ENCODE assay signal across 1 cellular context in genomic region chr2:37324536-37324785, GRCh38.
TF ChIP-seq lines count a peak whose summit lies in the region.

No MANE protein-coding gene starts in this region.

TF ChIP-seq in HepG2, 621 proteins besides CTCF, POLR2A, EP300 and RAD21 (continued from another document and continues in another):
- TF ChIP-seq GATAD1 (CRISPR knock-in tag; IDR thresholded peaks at IDR 0.05) (no peak), FOXA1 (IDR thresholded peaks at IDR 0.05) (no peak), FOXA1 (CRISPR knock-in tag; IDR thresholded peaks at IDR 0.05) (no peak), SCMH1 (CRISPR knock-in tag; IDR thresholded peaks at IDR 0.05; ENCODE audit: borderline replicate concordance) (no peak), RARG (CRISPR knock-in tag; IDR thresholded peaks at IDR 0.05; ENCODE audit: low read depth) (no peak), E2F5 (CRISPR knock-in tag; conservative IDR thresholded peaks at IDR 0.05) (no peak), GLI4 (CRISPR knock-in tag; IDR thresholded peaks at IDR 0.05; ENCODE audit: borderline replicate concordance) (no peak), PHB2 (IDR thresholded peaks at IDR 0.05; ENCODE audit: partially characterized antibody) (no peak), PLSCR1 (CRISPR knock-in tag; IDR thresholded peaks at IDR 0.05; ENCODE audit: borderline replicate concordance) (no peak), BCL3 (CRISPR knock-in tag; IDR thresholded peaks at IDR 0.05) (no peak), BRCA1 (CRISPR knock-in tag; IDR thresholded peaks at IDR 0.05) (no peak), U2AF1 (optimal IDR thresholded peaks at IDR 0.05; ENCODE audit: low read depth, low read length) (no peak), NFIB (CRISPR knock-in tag; IDR thresholded peaks at IDR 0.05; ENCODE audit: borderline replicate concordance) (no peak), FOXK2 (IDR thresholded peaks at IDR 0.05) (no peak), PHF5A (CRISPR knock-in tag; IDR thresholded peaks at IDR 0.05; ENCODE audit: low read depth, unreplicated experiment) (no peak), ZNF34 (CRISPR knock-in tag; IDR thresholded peaks at IDR 0.05; ENCODE audit: borderline replicate concordance) (no peak), ZSCAN12 (CRISPR knock-in tag; IDR thresholded peaks at IDR 0.05) (no peak), FOSL1 (CRISPR knock-in tag; IDR thresholded peaks at IDR 0.05; ENCODE audit: borderline replicate concordance) (no peak), RFX3 (CRISPR knock-in tag; IDR thresholded peaks at IDR 0.05) (no peak), IRX3 (CRISPR knock-in tag; IDR thresholded peaks at IDR 0.05; ENCODE audit: borderline replicate concordance, low read depth) (no peak), TBX3 (IDR thresholded peaks at IDR 0.05; ENCODE audit: borderline replicate concordance) (no peak), RNF219 (CRISPR knock-in tag; IDR thresholded peaks at IDR 0.05) (no peak), CEBPZ (IDR thresholded peaks at IDR 0.05; ENCODE audit: low read length) (no peak), SOX13 (IDR thresholded peaks at IDR 0.05) (no peak), SOX13 (CRISPR knock-in tag; conservative IDR thresholded peaks at IDR 0.05 in 1 of 2, IDR thresholded peaks at IDR 0.05 in 1 of 2) (peak in 1 of 2 experiments; percentile 37; a peak in 1 of 4 replicates), ZNF841 (CRISPR knock-in tag; IDR thresholded peaks at IDR 0.05; ENCODE audit: borderline replicate concordance) (no peak), HCFC1 (IDR thresholded peaks at IDR 0.05; ENCODE audit: low read depth, low read length) (no peak), ZNF205 (CRISPR knock-in tag; IDR thresholded peaks at IDR 0.05) (no peak), NRL (CRISPR knock-in tag; IDR thresholded peaks at IDR 0.05; ENCODE audit: borderline replicate concordance) (no peak), KLF6 (CRISPR knock-in tag; IDR thresholded peaks at IDR 0.05) (no peak), ZNF329 (CRISPR knock-in tag; IDR thresholded peaks at IDR 0.05; ENCODE audit: low read depth) (0 out of 2 replicates have a peak, but pooled peaks have one; percentile 57), ZFP90 (CRISPR knock-in tag; IDR thresholded peaks at IDR 0.05; ENCODE audit: borderline replicate concordance) (no peak), ZNF432 (CRISPR knock-in tag; IDR thresholded peaks at IDR 0.05; ENCODE audit: borderline replicate concordance) (no peak), KDM6A (CRISPR knock-in tag; IDR thresholded peaks at IDR 0.05; ENCODE audit: low read depth) (no peak), HOXA5 (CRISPR knock-in tag; IDR thresholded peaks at IDR 0.05) (0 out of 2 replicates have a peak, but pooled peaks have one; percentile 32), FOXP4 (CRISPR knock-in tag; IDR thresholded peaks at IDR 0.05) (peak; percentile 0; the same call in 1 of the 2 replicates), MATR3 (CRISPR knock-in tag; IDR thresholded peaks at IDR 0.05) (no peak), ZSCAN5A (CRISPR knock-in tag; IDR thresholded peaks at IDR 0.05; ENCODE audit: borderline replicate concordance) (no peak), ZNF687 (CRISPR knock-in tag; IDR thresholded peaks at IDR 0.05) (peak; percentile 81), ZNF781 (CRISPR knock-in tag; IDR thresholded peaks at IDR 0.05; ENCODE audit: borderline replicate concordance, not compliant biosample characterization) (no peak), SATB2 (CRISPR knock-in tag; IDR thresholded peaks at IDR 0.05) (no peak), ZMAT3 (CRISPR knock-in tag; conservative IDR thresholded peaks at IDR 0.05) (no peak), FOXO1 (CRISPR knock-in tag; IDR thresholded peaks at IDR 0.05) (0 out of 2 replicates have a peak, but pooled peaks have one; percentile 51), IRF2 (CRISPR knock-in tag; IDR thresholded peaks at IDR 0.05) (0 out of 2 replicates have a peak, but pooled peaks have one; percentile 51), ZNF468 (CRISPR knock-in tag; IDR thresholded peaks at IDR 0.05) (no peak), ZNF780A (CRISPR knock-in tag; IDR thresholded peaks at IDR 0.05) (no peak), ZIK1 (CRISPR knock-in tag; IDR thresholded peaks at IDR 0.05; ENCODE audit: borderline replicate concordance, low read depth) (no peak), PATZ1 (CRISPR knock-in tag; IDR thresholded peaks at IDR 0.05) (peak; percentile 68), GABPB1 (CRISPR knock-in tag; IDR thresholded peaks at IDR 0.05) (peak; percentile 73), ZNF326 (CRISPR knock-in tag; IDR thresholded peaks at IDR 0.05; ENCODE audit: borderline replicate concordance) (no peak), ZNF746 (CRISPR knock-in tag; IDR thresholded peaks at IDR 0.05) (peak; percentile 87), ATAD3A (CRISPR knock-in tag; IDR thresholded peaks at IDR 0.05) (no peak), ARNT2 (CRISPR knock-in tag; IDR thresholded peaks at IDR 0.05; ENCODE audit: low read depth) (no peak; the same call in 1 of the 2 replicates)
